Comparison of ENCODE assay signal across 1 cellular context in the genomic region with DNA sequence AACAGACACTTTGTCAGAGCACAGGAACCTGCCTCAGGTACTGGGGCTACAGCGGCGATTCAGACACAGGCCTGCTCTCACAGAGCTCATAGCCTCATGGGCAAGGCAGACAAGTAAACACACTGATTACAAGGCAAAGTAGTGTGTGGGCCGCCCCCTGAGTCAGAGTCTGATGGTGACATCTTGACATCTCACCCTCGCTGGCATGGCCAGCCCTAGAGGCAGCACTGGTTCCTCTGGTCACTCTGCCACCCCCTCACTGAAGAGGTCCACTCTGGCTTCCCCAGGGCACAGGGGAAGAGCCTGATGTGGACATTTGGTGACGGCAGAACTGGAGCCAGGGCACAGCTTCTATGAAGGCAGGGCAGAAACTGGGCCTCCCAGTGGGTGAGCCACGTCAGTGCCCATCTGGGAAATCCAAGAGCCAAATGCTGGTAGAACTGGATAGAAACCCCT.
A peak's percentile ranks its signal among the peaks of the same experiment; 100 is the strongest.
TF ChIP-seq lines count a peak whose summit lies in the region.

No MANE protein-coding gene starts in this region.

TF ChIP-seq in HepG2, 621 proteins besides CTCF, POLR2A, EP300 and RAD21 (continued from another document and continues in another):
- TF ChIP-seq ZBTB37 (CRISPR knock-in tag; IDR thresholded peaks at IDR 0.05) (0 out of 2 replicates have a peak, but pooled peaks have one; percentile 49), FOXA1 (IDR thresholded peaks at IDR 0.05) (no peak), FOXA1 (CRISPR knock-in tag; IDR thresholded peaks at IDR 0.05) (peak; percentile 88), ERF (CRISPR knock-in tag; IDR thresholded peaks at IDR 0.05) (0 out of 2 replicates have a peak, but pooled peaks have one; percentile 67), MAX (IDR thresholded peaks at IDR 0.05) (peak; percentile 62), ZNF670 (CRISPR knock-in tag; IDR thresholded peaks at IDR 0.05; ENCODE audit: borderline replicate concordance) (0 out of 2 replicates have a peak, but pooled peaks have one; percentile 42), CBX5 (CRISPR knock-in tag; IDR thresholded peaks at IDR 0.05; ENCODE audit: borderline replicate concordance) (peak; percentile 50; the same call in 1 of the 2 replicates), SOX5 (CRISPR knock-in tag; IDR thresholded peaks at IDR 0.05; ENCODE audit: borderline replicate concordance) (peak; percentile 74), YY1 (IDR thresholded peaks at IDR 0.05; ENCODE audit: insufficient read depth, insufficient replicate concordance, low read depth, low read length) (peak; percentile 10), ZNF614 (CRISPR knock-in tag; IDR thresholded peaks at IDR 0.05; ENCODE audit: borderline replicate concordance) (peak; percentile 63; the same call in 1 of the 2 replicates), ZNF619 (CRISPR knock-in tag; IDR thresholded peaks at IDR 0.05) (0 out of 2 replicates have a peak, but pooled peaks have one; percentile 59), ARNT2 (CRISPR knock-in tag; IDR thresholded peaks at IDR 0.05; ENCODE audit: low read depth) (peak; percentile 73), KAT7 (CRISPR knock-in tag; IDR thresholded peaks at IDR 0.05; ENCODE audit: borderline replicate concordance) (no peak), PPARG (CRISPR knock-in tag; conservative IDR thresholded peaks at IDR 0.05) (peak; percentile 33; the same call in 1 of the 2 replicates), PHF21A (CRISPR knock-in tag; IDR thresholded peaks at IDR 0.05) (peak; percentile 51; the same call in 1 of the 2 replicates), BORCS8-MEF2B (CRISPR knock-in tag; IDR thresholded peaks at IDR 0.05) (peak; percentile 50; the same call in 1 of the 2 replicates), NPAS2 (CRISPR knock-in tag; IDR thresholded peaks at IDR 0.05; ENCODE audit: borderline replicate concordance) (no peak), ZFX (CRISPR knock-in tag; IDR thresholded peaks at IDR 0.05; ENCODE audit: low read depth) (peak; percentile 91), ZNF747 (CRISPR knock-in tag; IDR thresholded peaks at IDR 0.05; ENCODE audit: borderline replicate concordance) (no peak), TSC22D2 (CRISPR knock-in tag; IDR thresholded peaks at IDR 0.05; ENCODE audit: borderline replicate concordance) (peak; percentile 54; the same call in 1 of the 2 replicates), BCL3 (CRISPR knock-in tag; IDR thresholded peaks at IDR 0.05) (peak; percentile 55; the same call in 1 of the 2 replicates), XRCC5 (optimal IDR thresholded peaks at IDR 0.05; ENCODE audit: low read length) (peak; percentile 86), STAG1 (CRISPR knock-in tag; IDR thresholded peaks at IDR 0.05) (peak; percentile 18), MXI1 (IDR thresholded peaks at IDR 0.05; ENCODE audit: borderline replicate concordance, low read depth, low read length) (peak; percentile 49; the same call in 1 of the 3 replicates), NFATC3 (CRISPR knock-in tag; IDR thresholded peaks at IDR 0.05) (no peak), KDM2A (CRISPR knock-in tag; IDR thresholded peaks at IDR 0.05; ENCODE audit: borderline replicate concordance, low read depth) (peak; percentile 50; the same call in 1 of the 2 replicates), HNRNPK (IDR thresholded peaks at IDR 0.05; ENCODE audit: low read depth, low read length, poor library complexity, severe bottlenecking) (no peak), ZFY (CRISPR knock-in tag; IDR thresholded peaks at IDR 0.05) (peak; percentile 75), DZIP1 (CRISPR knock-in tag; IDR thresholded peaks at IDR 0.05) (0 out of 2 replicates have a peak, but pooled peaks have one; percentile 70), HMG20B (CRISPR knock-in tag; conservative IDR thresholded peaks at IDR 0.05) (peak; percentile 66; the same call in 1 of the 2 replicates), GATAD2A (CRISPR knock-in tag; IDR thresholded peaks at IDR 0.05) (peak; percentile 84), SP5 (CRISPR knock-in tag; IDR thresholded peaks at IDR 0.05; ENCODE audit: borderline replicate concordance, low read depth) (peak; percentile 73; the same call in 1 of the 2 replicates), FOSL2 (CRISPR knock-in tag; IDR thresholded peaks at IDR 0.05) (peak; percentile 85), TEAD3 (CRISPR knock-in tag; optimal IDR thresholded peaks at IDR 0.05; ENCODE audit: borderline replicate concordance) (peak; percentile 75), ZNF17 (CRISPR knock-in tag; IDR thresholded peaks at IDR 0.05) (no peak), ZNF282 (IDR thresholded peaks at IDR 0.05; ENCODE audit: partially characterized antibody) (no peak), KMT2B (CRISPR knock-in tag; IDR thresholded peaks at IDR 0.05) (0 out of 2 replicates have a peak, but pooled peaks have one; percentile 31), ZGPAT (CRISPR knock-in tag; IDR thresholded peaks at IDR 0.05) (peak; percentile 66), KLF11 (CRISPR knock-in tag; IDR thresholded peaks at IDR 0.05) (0 out of 2 replicates have a peak, but pooled peaks have one; percentile 12), ZMYM3 (CRISPR knock-in tag; IDR thresholded peaks at IDR 0.05) (peak; percentile 42; the same call in 1 of the 2 replicates), TBX2 (CRISPR knock-in tag; IDR thresholded peaks at IDR 0.05; ENCODE audit: borderline replicate concordance) (peak; percentile 75), HNF4G (IDR thresholded peaks at IDR 0.05; ENCODE audit: borderline replicate concordance, low read depth, low read length) (no peak), HNF4G (CRISPR knock-in tag; IDR thresholded peaks at IDR 0.05; ENCODE audit: borderline replicate concordance, low read depth) (peak; percentile 57; the same call in 1 of the 2 replicates)
- TF ChIP-seq, protein P1, sequence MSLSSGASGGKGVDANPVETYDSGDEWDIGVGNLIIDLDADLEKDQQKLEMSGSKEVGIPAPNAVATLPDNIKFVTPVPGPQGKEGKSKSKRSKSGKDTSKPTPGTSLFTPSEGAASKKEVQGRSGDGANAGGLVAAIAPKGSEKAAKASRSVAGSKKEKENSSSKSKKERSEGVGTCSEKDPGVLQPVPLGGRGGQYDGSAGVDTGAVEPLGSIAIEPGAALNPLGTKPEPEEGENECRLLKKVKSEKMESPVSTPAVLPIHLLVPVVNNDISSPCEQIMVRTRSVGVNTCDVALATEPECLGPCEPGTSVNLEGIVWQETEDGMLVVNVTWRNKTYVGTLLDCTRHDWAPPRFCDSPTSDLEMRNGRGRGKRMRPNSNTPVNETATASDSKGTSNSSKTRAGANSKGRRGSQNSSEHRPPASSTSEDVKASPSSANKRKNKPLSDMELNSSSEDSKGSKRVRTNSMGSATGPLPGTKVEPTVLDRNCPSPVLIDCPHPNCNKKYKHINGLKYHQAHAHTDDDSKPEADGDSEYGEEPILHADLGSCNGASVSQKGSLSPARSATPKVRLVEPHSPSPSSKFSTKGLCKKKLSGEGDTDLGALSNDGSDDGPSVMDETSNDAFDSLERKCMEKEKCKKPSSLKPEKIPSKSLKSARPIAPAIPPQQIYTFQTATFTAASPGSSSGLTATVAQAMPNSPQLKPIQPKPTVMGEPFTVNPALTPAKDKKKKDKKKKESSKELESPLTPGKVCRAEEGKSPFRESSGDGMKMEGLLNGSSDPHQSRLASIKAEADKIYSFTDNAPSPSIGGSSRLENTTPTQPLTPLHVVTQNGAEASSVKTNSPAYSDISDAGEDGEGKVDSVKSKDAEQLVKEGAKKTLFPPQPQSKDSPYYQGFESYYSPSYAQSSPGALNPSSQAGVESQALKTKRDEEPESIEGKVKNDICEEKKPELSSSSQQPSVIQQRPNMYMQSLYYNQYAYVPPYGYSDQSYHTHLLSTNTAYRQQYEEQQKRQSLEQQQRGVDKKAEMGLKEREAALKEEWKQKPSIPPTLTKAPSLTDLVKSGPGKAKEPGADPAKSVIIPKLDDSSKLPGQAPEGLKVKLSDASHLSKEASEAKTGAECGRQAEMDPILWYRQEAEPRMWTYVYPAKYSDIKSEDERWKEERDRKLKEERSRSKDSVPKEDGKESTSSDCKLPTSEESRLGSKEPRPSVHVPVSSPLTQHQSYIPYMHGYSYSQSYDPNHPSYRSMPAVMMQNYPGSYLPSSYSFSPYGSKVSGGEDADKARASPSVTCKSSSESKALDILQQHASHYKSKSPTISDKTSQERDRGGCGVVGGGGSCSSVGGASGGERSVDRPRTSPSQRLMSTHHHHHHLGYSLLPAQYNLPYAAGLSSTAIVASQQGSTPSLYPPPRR (CRISPR knock-in tag; IDR thresholded peaks at IDR 0.05; ENCODE audit: borderline replicate concordance) = peak; percentile 61
- TF ChIP-seq, protein P2, sequence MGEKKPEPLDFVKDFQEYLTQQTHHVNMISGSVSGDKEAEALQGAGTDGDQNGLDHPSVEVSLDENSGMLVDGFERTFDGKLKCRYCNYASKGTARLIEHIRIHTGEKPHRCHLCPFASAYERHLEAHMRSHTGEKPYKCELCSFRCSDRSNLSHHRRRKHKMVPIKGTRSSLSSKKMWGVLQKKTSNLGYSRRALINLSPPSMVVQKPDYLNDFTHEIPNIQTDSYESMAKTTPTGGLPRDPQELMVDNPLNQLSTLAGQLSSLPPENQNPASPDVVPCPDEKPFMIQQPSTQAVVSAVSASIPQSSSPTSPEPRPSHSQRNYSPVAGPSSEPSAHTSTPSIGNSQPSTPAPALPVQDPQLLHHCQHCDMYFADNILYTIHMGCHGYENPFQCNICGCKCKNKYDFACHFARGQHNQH (CRISPR knock-in tag; IDR thresholded peaks at IDR 0.05) = 0 out of 2 replicates have a peak, but pooled peaks have one; percentile 45
- TF ChIP-seq, protein P3, sequence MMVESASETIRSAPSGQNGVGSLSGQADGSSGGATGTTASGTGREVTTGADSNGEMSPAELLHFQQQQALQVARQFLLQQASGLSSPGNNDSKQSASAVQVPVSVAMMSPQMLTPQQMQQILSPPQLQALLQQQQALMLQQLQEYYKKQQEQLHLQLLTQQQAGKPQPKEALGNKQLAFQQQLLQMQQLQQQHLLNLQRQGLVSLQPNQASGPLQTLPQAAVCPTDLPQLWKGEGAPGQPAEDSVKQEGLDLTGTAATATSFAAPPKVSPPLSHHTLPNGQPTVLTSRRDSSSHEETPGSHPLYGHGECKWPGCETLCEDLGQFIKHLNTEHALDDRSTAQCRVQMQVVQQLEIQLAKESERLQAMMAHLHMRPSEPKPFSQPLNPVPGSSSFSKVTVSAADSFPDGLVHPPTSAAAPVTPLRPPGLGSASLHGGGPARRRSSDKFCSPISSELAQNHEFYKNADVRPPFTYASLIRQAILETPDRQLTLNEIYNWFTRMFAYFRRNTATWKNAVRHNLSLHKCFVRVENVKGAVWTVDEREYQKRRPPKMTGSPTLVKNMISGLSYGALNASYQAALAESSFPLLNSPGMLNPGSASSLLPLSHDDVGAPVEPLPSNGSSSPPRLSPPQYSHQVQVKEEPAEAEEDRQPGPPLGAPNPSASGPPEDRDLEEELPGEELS (CRISPR knock-in tag; IDR thresholded peaks at IDR 0.05) = peak; percentile 81
- TF ChIP-seq, protein P4, sequence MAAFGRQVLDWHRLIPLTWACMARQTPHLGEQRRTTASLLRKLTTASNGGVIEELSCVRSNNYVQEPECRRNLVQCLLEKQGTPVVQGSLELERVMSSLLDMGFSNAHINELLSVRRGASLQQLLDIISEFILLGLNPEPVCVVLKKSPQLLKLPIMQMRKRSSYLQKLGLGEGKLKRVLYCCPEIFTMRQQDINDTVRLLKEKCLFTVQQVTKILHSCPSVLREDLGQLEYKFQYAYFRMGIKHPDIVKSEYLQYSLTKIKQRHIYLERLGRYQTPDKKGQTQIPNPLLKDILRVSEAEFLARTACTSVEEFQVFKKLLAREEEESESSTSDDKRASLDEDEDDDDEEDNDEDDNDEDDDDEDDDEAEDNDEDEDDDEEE (CRISPR knock-in tag; IDR thresholded peaks at IDR 0.05) = peak; percentile 49; the same call in 1 of the 2 replicates
